ENCODE assay signal across 11 cellular contexts in the genomic region with DNA sequence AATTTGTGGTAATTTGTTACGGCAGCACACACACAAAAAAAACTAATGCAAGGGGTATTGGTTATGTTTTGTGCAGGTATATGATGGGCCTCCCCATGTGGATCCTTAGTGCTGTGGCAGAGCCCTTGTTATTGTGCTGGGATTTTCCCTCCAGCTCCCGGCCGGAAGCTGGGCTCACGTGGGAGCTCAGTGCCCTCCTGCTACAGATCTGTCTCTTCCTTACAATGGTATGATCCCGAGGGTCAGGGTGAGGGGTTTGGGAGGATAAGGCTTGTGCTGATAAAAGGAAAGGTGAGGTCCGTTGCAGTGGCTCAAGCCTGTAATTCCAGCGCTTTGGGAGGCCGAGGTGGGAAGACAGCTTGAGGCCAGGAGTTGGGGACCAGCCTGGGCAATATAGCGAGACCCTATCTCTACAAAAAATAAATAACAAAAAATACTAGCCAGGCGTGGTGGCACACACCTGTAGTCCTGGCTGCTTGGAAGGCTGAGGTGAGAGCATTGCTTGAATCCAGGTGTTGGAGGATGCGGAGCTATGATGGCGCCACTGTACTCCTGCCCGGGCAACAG. TPM values are rescaled to one million over a fixed set of nuclear protein-coding genes. Genes with fewer than 3 reads are reported as not detected.
DNase-seq lines count a peak whose midpoint lies in the region; ATAC-seq and TF ChIP-seq lines count a peak whose summit lies in the region.
"Had no signal": no experiment of that assay in that cellular context is flagged by ENCODE, and none has a peak within 500 bp of the region (broad histone marks: within the 10 kb centered on the region; RNA-seq: fewer than 3 reads in every experiment).

No MANE protein-coding gene starts in this region.

- H3K4me3 Mint-ChIP-seq in endothelial cell (ENCODE audit: unreplicated experiment): peak overlapping the region; percentile 89
- H3K4me3 Mint-ChIP-seq: neural crest cell had no signal

- H3K9me3 ChIP-seq in Panc1 (ENCODE audit: control insufficient read depth, insufficient read depth, low read depth, low read length): no peaks in the 10 kb centered on the region
- no peaks in the 10 kb centered on the region for H3K9me3 ChIP-seq in upper lobe of left lung
- H3K9me3 ChIP-seq: esophagus squamous epithelium had no signal

- TF ChIP-seq EP300 in upper lobe of left lung (IDR thresholded peaks at IDR 0.05): no peak

- H3K27me3 ChIP-seq in H7 (ENCODE audit: control insufficient read depth, insufficient read depth, low read length) (peaks cover 11% of the 10 kb centered on the region), Panc1 (ENCODE audit: control insufficient read depth, insufficient read depth, low read length) (no peaks in the 10 kb centered on the region), upper lobe of left lung (no peaks in the 10 kb centered on the region)
- H3K27me3 ChIP-seq: esophagus squamous epithelium had no signal

- H3K27ac Mint-ChIP-seq in endothelial cell (ENCODE audit: unreplicated experiment): peak overlapping the region; percentile 86

- H3K27me3 Mint-ChIP-seq in endothelial cell (ENCODE audit: unreplicated experiment): peaks cover 23% of the 10 kb centered on the region

- 73 to 76% methylated on average over 11 to 13 of the region's 13 CpGs for WGBS in upper lobe of left lung, 2 donors

- peaks cover 22% of the 10 kb centered on the region for H3K36me3 Mint-ChIP-seq in endothelial cell (ENCODE audit: low read depth, unreplicated experiment)

- intact Hi-C loops in Panc1 (cut with micrococcal nuclease; ENCODE audit: unreplicated experiment): no loop called here

- BruUV-seq in Panc1 (replicated peaks; lab: Mats Ljungman, UMichigan): no TSS peak

- H3K9me3 Mint-ChIP-seq in endothelial cell (ENCODE audit: unreplicated experiment): no peaks in the 10 kb centered on the region
- H3K9me3 Mint-ChIP-seq: neural crest cell had no signal

- peak overlapping the region; percentile 24; the same call in 1 of the 2 replicates for H3K4me3 ChIP-seq in H7 (ENCODE audit: insufficient read depth, low read depth, low read length)
- H3K4me3 ChIP-seq in Panc1 (ENCODE audit: low read depth in 2 of 2, low read length in 2 of 2): peak overlapping the region; percentile 67 to 70; a peak in 2 of 4 replicates
- H3K4me3 ChIP-seq in upper lobe of left lung: peak overlapping the region in 1 of 4 donors; percentile 99

- TF ChIP-seq POLR2A in upper lobe of left lung (IDR thresholded peaks at IDR 0.05): no peak

- peak overlapping the region; percentile 78 for H3K27ac ChIP-seq in Panc1 (ENCODE audit: low read length)
- H3K27ac ChIP-seq in upper lobe of left lung: peak overlapping the region in 1 of 4 donors; percentile 57
- H3K27ac ChIP-seq: HL-60 had no signal

- POLR2A ChIA-PET in Panc1 (lab: Charles Lee): interaction anchor here (0.6 kb wide), 1 partner anchor 67 kb away, joined by 3 read pairs; no protein-coding TSS in a partner anchor

- ATAC-seq in Panc1 (no peak), GM21619 (IDR thresholded peaks at IDR 0.05; ENCODE audit: unreplicated experiment) (no peak), upper lobe of left lung (ENCODE audit: low FRiP score in 2 of 2) (no peak)

- H3K4me1 Mint-ChIP-seq in endothelial cell (ENCODE audit: unreplicated experiment): peaks cover 35% of the 10 kb centered on the region

- in situ Hi-C loops in Panc1 (cut with HindIII; ENCODE audit: low pct_unique_long_range_greater_than_20kb, low sequenced_read_pairs): no loop called here

- no peaks in the 10 kb centered on the region for H3K36me3 ChIP-seq in H7 (replicated peaks; ENCODE audit: control insufficient read depth, insufficient read depth, low read length)
- H3K36me3 ChIP-seq in Panc1 (ENCODE audit: control insufficient read depth, insufficient read depth, low read length): no peaks in the 10 kb centered on the region; the same call in 1 of the 2 replicates
- H3K36me3 ChIP-seq in upper lobe of left lung: no peaks in the 10 kb centered on the region
- H3K36me3 ChIP-seq: esophagus squamous epithelium had no signal

- DNase-seq in H7 (no peak), Panc1 (ENCODE audit: low read depth, low spot score) (no peak), endothelial cell (ENCODE audit: low spot score) (no peak), pons (ENCODE audit: low spot score) (peak; percentile 67), iPS-NIHi11 (ENCODE audit: low spot score) (no peak), NCI-H2107 (lab: John Stamatoyannopoulos, UW) (no peak), upper lobe of left lung (no peak)
- DNase-seq: esophagus squamous epithelium had no signal

- H3K4me1 ChIP-seq in Panc1 (ENCODE audit: control insufficient read depth, insufficient read depth, low read length) (peaks cover 52% of the 10 kb centered on the region), upper lobe of left lung (peaks cover 42 to 54% (median 49%) of the 10 kb centered on the region in 4 donors)

- TF ChIP-seq CTCF in Panc1 (IDR thresholded peaks at IDR 0.05) (no peak), endothelial cell (IDR thresholded peaks at IDR 0.05; ENCODE audit: unreplicated experiment) (no peak), upper lobe of left lung (IDR thresholded peaks at IDR 0.05) (no peak)

- CTCF ChIA-PET in Panc1 (lab: Charles Lee): interaction anchor here (0.6 to 0.7 kb wide), 4 partner anchors 35 to 176 kb away, joined by 3 to 8 read pairs (median 4); no protein-coding TSS in a partner anchor

RNA-seq across cellular contexts. Expression of gene SLC48A1, which starts 0.9 kb away (rescaled TPM):
- total RNA-seq in H7 (2014; rRNA removed; shearing (Covaris generic)): 10.9 and 12.4 TPM in 2 replicates
- total RNA-seq in Panc1 (2021; ENCODE audit: unreplicated experiment) (32.0 TPM), endothelial cell (ENCODE audit: unreplicated experiment) (65.5 TPM), upper lobe of left lung (10 to 100 TPM; 26.5 to 36.5 (median 33.9) TPM)
- 27.4 TPM for polyA plus RNA-seq in Panc1 (2012; ENCODE audit: insufficient read length)

RNA-seq across cellular contexts. Expression of gene RAPGEF3, which starts 13.5 kb away (rescaled TPM):
- 10.5 and 11.8 TPM in 2 replicates for total RNA-seq in H7 (2014; rRNA removed; shearing (Covaris generic))
- total RNA-seq in Panc1 (2021; ENCODE audit: unreplicated experiment) (5.8 TPM), endothelial cell (ENCODE audit: unreplicated experiment) (81.5 TPM), upper lobe of left lung (10 to 100 TPM; 19.0 to 94.0 (median 52.1) TPM)
- 2.5 TPM for polyA plus RNA-seq in Panc1 (2012; ENCODE audit: insufficient read length)

RNA-seq across cellular contexts. Expression of gene ENDOU, which starts 46.9 kb away (rescaled TPM):
- not detected in 2 replicates for total RNA-seq in H7 (2014; rRNA removed; shearing (Covaris generic))
- total RNA-seq in Panc1 (2021; ENCODE audit: unreplicated experiment) (not detected), endothelial cell (ENCODE audit: unreplicated experiment) (1.6 TPM), upper lobe of left lung (1 to 10 TPM in 2 of 6 donors, under 1 TPM in 2, not detected in 2; 0.14 to 2.1 (median 0.83) TPM)
- not detected for polyA plus RNA-seq in Panc1 (2012; ENCODE audit: insufficient read length)
- total RNA-seq: neural crest cell had no signal

RNA-seq across cellular contexts. Expression of gene HDAC7, which starts 47.5 kb away (rescaled TPM):
- total RNA-seq in H7 (2014; rRNA removed; shearing (Covaris generic)): 45.2 and 50.7 TPM in 2 replicates
- total RNA-seq in Panc1 (2021; ENCODE audit: unreplicated experiment) (84.2 TPM), endothelial cell (ENCODE audit: unreplicated experiment) (387 TPM), upper lobe of left lung (100 to 1,000 TPM in 4 of 6 donors, 10 to 100 TPM in 2; 66.6 to 164 (median 126) TPM)
- polyA plus RNA-seq in Panc1 (2012; ENCODE audit: insufficient read length): 63.0 TPM
